In the genomic region with DNA sequence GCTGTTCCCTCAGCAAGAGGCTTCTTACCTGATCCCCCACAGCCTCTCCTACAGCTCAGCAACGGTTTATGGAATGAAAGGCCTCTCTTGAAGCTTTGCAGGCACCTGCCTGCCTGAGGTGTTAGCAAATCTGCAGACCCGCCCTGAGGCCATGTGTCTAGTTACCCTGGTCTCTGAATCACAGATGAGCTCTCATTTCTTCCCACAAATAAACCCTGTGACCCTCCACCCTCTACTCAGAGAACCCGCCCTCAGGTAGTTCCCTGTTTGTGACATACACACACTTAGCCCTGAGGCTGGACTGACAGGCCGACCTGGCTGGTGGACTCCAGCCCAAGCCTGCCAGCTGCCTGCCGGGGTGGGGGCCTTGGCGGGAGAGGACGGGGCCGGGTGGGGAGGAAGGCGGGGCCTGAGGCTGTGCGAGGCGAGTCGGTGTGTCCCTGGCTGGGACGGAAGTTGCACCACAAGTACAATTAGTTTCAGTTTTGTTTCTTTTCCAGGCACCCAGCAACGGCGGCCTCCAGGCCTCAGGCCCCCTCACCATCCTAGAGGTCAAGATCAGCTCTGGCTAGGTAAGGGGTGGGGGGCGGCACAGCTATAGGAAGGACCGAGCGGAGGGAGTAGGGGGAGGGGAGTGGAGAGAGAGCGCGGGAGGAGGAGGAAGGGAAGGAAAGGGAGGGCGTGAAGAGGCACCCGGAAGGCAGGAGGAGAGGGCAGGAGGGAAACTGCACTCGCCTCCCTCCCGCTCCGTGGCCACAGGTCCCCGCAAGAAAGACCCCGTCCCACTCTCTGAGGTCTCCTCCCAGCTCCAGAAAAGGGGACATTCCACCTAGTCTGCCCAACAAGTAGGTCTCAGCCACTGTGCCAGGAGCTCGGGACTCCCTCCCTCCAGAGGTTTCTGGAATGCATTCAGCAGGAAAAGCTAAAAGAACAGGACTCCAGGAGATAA, we compare ENCODE assay signal across 8 cellular contexts. TPM values are rescaled to one million over a fixed set of nuclear protein-coding genes. Genes with fewer than 3 reads are reported as not detected.
A peak's percentile ranks its signal among the peaks of the same experiment; 100 is the strongest.
DNase-seq lines count a peak whose midpoint lies in the region; ATAC-seq and TF ChIP-seq lines count a peak whose summit lies in the region.

A gene with protein sequence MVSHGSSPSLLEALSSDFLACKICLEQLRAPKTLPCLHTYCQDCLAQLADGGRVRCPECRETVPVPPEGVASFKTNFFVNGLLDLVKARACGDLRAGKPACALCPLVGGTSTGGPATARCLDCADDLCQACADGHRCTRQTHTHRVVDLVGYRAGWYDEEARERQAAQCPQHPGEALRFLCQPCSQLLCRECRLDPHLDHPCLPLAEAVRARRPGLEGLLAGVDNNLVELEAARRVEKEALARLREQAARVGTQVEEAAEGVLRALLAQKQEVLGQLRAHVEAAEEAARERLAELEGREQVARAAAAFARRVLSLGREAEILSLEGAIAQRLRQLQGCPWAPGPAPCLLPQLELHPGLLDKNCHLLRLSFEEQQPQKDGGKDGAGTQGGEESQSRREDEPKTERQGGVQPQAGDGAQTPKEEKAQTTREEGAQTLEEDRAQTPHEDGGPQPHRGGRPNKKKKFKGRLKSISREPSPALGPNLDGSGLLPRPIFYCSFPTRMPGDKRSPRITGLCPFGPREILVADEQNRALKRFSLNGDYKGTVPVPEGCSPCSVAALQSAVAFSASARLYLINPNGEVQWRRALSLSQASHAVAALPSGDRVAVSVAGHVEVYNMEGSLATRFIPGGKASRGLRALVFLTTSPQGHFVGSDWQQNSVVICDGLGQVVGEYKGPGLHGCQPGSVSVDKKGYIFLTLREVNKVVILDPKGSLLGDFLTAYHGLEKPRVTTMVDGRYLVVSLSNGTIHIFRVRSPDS (plus strand): TSS at position 482 of the 949 bp plus-strand sequence. CDS start 1,832 bp downstream, outside the sequence.

- no peaks in the 10 kb centered on the region for H3K9me3 ChIP-seq in HUES64 (ENCODE audit: insufficient read depth, low read depth, low read length)

- H3K36me3 ChIP-seq in HUES64 (ENCODE audit: insufficient read depth, low read length): peaks cover 12% of the 10 kb centered on the region

- H3K9ac ChIP-seq in HUES64 (ENCODE audit: low read depth, low read length): peak within 1 kb of the TSS; percentile 68

- no peaks in the 10 kb centered on the region for H3K27me3 Mint-ChIP-seq in activated T-helper 17 cell treated with anti-CD3 and anti-CD28 coated beads, Interleukin-2, amount 50 U/mL, for 72 hours
- peaks cover 9% of the 10 kb centered on the region for H3K27me3 Mint-ChIP-seq in nephron progenitor cell (ENCODE audit: low read depth, poor library complexity)
- H3K27me3 Mint-ChIP-seq in stimulated activated naive CD8-positive, alpha-beta T cell treated with anti-CD3 and anti-CD28 coated beads, Interleukin-15, amount 100 ng/mL, for 72 hours: no peaks in the 10 kb centered on the region

- peak within 1 kb of the TSS; percentile 92 for H3K27ac Mint-ChIP-seq in activated T-helper 17 cell treated with anti-CD3 and anti-CD28 coated beads, Interleukin-2, amount 50 U/mL, for 72 hours
- no peak within 1 kb of the TSS for H3K27ac Mint-ChIP-seq in nephron progenitor cell
- peak within 1 kb of the TSS; percentile 100 for H3K27ac Mint-ChIP-seq in stimulated activated naive CD8-positive, alpha-beta T cell treated with anti-CD3 and anti-CD28 coated beads, Interleukin-15, amount 100 ng/mL, for 72 hours

- H3K27me3 ChIP-seq in HUES64 (ENCODE audit: insufficient read depth, low read length): no peaks in the 10 kb centered on the region

- DNase-seq in COLO829 (ENCODE audit: low spot score): peak; percentile 79
- DNase-seq in RPMI7951 (ENCODE audit: low read depth): peak; percentile 82
- DNase-seq in fibroblast of pulmonary artery (ENCODE audit: low read depth): peak; percentile 82
- peak; percentile 76 for DNase-seq in nephron progenitor cell
- DNase-seq in stimulated activated naive CD8-positive, alpha-beta T cell treated with anti-CD3 and anti-CD28 coated beads, Interleukin-15, amount 100 ng/mL, for 72 hours: peak; percentile 71 to 81

- H3K27ac ChIP-seq in HUES64 (ENCODE audit: low read depth, low read length): peak within 1 kb of the TSS; percentile 79

- peaks cover 7% of the 10 kb centered on the region for H3K4me1 ChIP-seq in HUES64 (ENCODE audit: insufficient read depth, low read length)

- H3K4me1 Mint-ChIP-seq in activated T-helper 17 cell treated with anti-CD3 and anti-CD28 coated beads, Interleukin-2, amount 50 U/mL, for 72 hours: peaks cover 16% of the 10 kb centered on the region
- peaks cover 20% of the 10 kb centered on the region for H3K4me1 Mint-ChIP-seq in nephron progenitor cell
- peaks cover 46% of the 10 kb centered on the region for H3K4me1 Mint-ChIP-seq in stimulated activated naive CD8-positive, alpha-beta T cell treated with anti-CD3 and anti-CD28 coated beads, Interleukin-15, amount 100 ng/mL, for 72 hours

- H3K9me3 Mint-ChIP-seq in activated T-helper 17 cell treated with anti-CD3 and anti-CD28 coated beads, Interleukin-2, amount 50 U/mL, for 72 hours: no peaks in the 10 kb centered on the region
- H3K9me3 Mint-ChIP-seq in nephron progenitor cell: no peaks in the 10 kb centered on the region
- no peaks in the 10 kb centered on the region for H3K9me3 Mint-ChIP-seq in stimulated activated naive CD8-positive, alpha-beta T cell treated with anti-CD3 and anti-CD28 coated beads, Interleukin-15, amount 100 ng/mL, for 72 hours

- peak; percentile 83 for ATAC-seq in GM21381 (IDR thresholded peaks at IDR 0.05; ENCODE audit: unreplicated experiment)
- peak; percentile 92 for ATAC-seq in activated T-helper 17 cell treated with anti-CD3 and anti-CD28 coated beads, Interleukin-2, amount 50 U/mL, for 72 hours (replicated peaks)
- peak; percentile 92 for ATAC-seq in stimulated activated naive CD8-positive, alpha-beta T cell treated with anti-CD3 and anti-CD28 coated beads, Interleukin-15, amount 100 ng/mL, for 72 hours

- peaks cover 31% of the 10 kb centered on the region for H3K36me3 Mint-ChIP-seq in activated T-helper 17 cell treated with anti-CD3 and anti-CD28 coated beads, Interleukin-2, amount 50 U/mL, for 72 hours (ENCODE audit: low read depth)
- peaks cover 1% of the 10 kb centered on the region for H3K36me3 Mint-ChIP-seq in nephron progenitor cell (ENCODE audit: low read depth)

- WGBS in HUES64: 5% methylated on average over 28 of the region's 28 CpGs

- peak within 1 kb of the TSS; percentile 58 for H3K4me3 Mint-ChIP-seq in activated T-helper 17 cell treated with anti-CD3 and anti-CD28 coated beads, Interleukin-2, amount 50 U/mL, for 72 hours
- H3K4me3 Mint-ChIP-seq in nephron progenitor cell: peak within 1 kb of the TSS; percentile 86
- peak within 1 kb of the TSS; percentile 98 for H3K4me3 Mint-ChIP-seq in stimulated activated naive CD8-positive, alpha-beta T cell treated with anti-CD3 and anti-CD28 coated beads, Interleukin-15, amount 100 ng/mL, for 72 hours

- H3K4me3 ChIP-seq in HUES64 (ENCODE audit: low read length) (peak within 1 kb of the TSS; percentile 68), fibroblast of pulmonary artery (replicated peaks; ENCODE audit: low read depth, low read length) (peak within 1 kb of the TSS; percentile 83)

- TF ChIP-seq CTCF in fibroblast of pulmonary artery (IDR thresholded peaks at IDR 0.05; ENCODE audit: low read length, missing control alignments): no peak
- no peak for TF ChIP-seq CTCF in nephron progenitor cell (IDR thresholded peaks at IDR 0.05)

RNA-seq across cellular contexts. Expression of the gene that starts here (rescaled TPM):
- polyA plus RNA-seq in HUES64 (2013, experiment 1 of 2): 5.8 TPM
- 5.0 TPM for polyA plus RNA-seq in HUES64 (2013, experiment 2 of 2)
- total RNA-seq in RPMI7951 (2014; rRNA removed; shearing (Covaris generic)): 4.7 and 5.0 TPM in 2 replicates
- total RNA-seq in activated T-helper 17 cell treated with anti-CD3 and anti-CD28 coated beads, Interleukin-2, amount 50 U/mL, for 72 hours: 10 to 100 TPM; 45.4 to 55.5 TPM

Comparison
In these comparisons a context has a peak if more than half of its experiments do, and no peak if none do; other contexts are left out.
1. Peak in every context shown above with its lines: DNase-seq, ATAC-seq, H3K4me3 ChIP-seq and H3K27ac ChIP-seq.